ENCODE assay signal across 18 cellular contexts in genomic region chr2:26801796-26802195, GRCh38. TPM values are rescaled to one million over a fixed set of nuclear protein-coding genes. Genes with fewer than 3 reads are reported as not detected.
A peak's percentile ranks its signal among the peaks of the same experiment; 100 is the strongest.
DNase-seq lines count a peak whose midpoint lies in the region; ATAC-seq and TF ChIP-seq lines count a peak whose summit lies in the region.
"Had no signal": no experiment of that assay in that cellular context is flagged by ENCODE, and none has a peak within 500 bp of the region (broad histone marks: within the 10 kb centered on the region; RNA-seq: fewer than 3 reads in every experiment).

No MANE protein-coding gene starts in this region.

- H3K36me3 ChIP-seq in gastroesophageal sphincter = no peaks in the 10 kb centered on the region

- no peaks in the 10 kb centered on the region for H4K20me1 ChIP-seq in H9 (ENCODE audit: control insufficient read depth, insufficient read depth, insufficient read length)
- H4K20me1 ChIP-seq: BLaER1 had no signal

- H3K18ac ChIP-seq in H9 (ENCODE audit: insufficient read length, low read depth, low read length) = no peak overlapping the region

- no peak overlapping the region for H2BK15ac ChIP-seq in H9 (ENCODE audit: low read depth, low read length)

- no peak for TF ChIP-seq EP300 in gastroesophageal sphincter (IDR thresholded peaks at IDR 0.05)

- H3K27me3 Mint-ChIP-seq in activated CD4-positive, alpha-beta T cell treated with anti-CD3 and anti-CD28 coated beads, Interleukin-2, amount 10 ng/mL, durations not matched to agents 24 days and 14 days = no peaks in the 10 kb centered on the region
- H3K27me3 Mint-ChIP-seq in H9 (ENCODE audit: low read depth) (no peaks in the 10 kb centered on the region), WTC11 (ENCODE audit: low read depth) (no peaks in the 10 kb centered on the region; the same call in 1 of the 2 replicates), neural crest cell (ENCODE audit: low read depth) (no peaks in the 10 kb centered on the region)
- H3K27me3 Mint-ChIP-seq in activated T-helper 17 cell treated with anti-CD3 and anti-CD28 coated beads, Interleukin-2, amount 50 U/mL, for 72 hours = no peaks in the 10 kb centered on the region
- H3K27me3 Mint-ChIP-seq: CD4-positive, alpha-beta memory T cell; IgD-negative memory B cell had no signal

- no peak overlapping the region for H3K27ac Mint-ChIP-seq in activated CD4-positive, alpha-beta T cell treated with anti-CD3 and anti-CD28 coated beads, Interleukin-2, amount 10 ng/mL, durations not matched to agents 24 days and 14 days
- H3K27ac Mint-ChIP-seq in H9 (peak overlapping the region in 2 of 3 experiments; percentile 15 to 44; a peak in 2 of 7 replicates), WTC11 (peak overlapping the region; percentile 56), neural crest cell (ENCODE audit: unreplicated experiment) (peak overlapping the region; percentile 78)
- H3K27ac Mint-ChIP-seq in activated T-helper 17 cell treated with anti-CD3 and anti-CD28 coated beads, Interleukin-2, amount 50 U/mL, for 72 hours = no peak overlapping the region

- H3K23me2 ChIP-seq in H9 (ENCODE audit: insufficient read length, low read depth, low read length, poor library complexity, severe bottlenecking) = no peaks in the 10 kb centered on the region

- no peak overlapping the region for H2BK120ac ChIP-seq in H9 (ENCODE audit: low read depth, low read length, poor library complexity, severe bottlenecking)

- no peak overlapping the region for H2BK12ac ChIP-seq in H9 (ENCODE audit: insufficient read length, low read depth, low read length)

- no peak overlapping the region for H3K14ac ChIP-seq in H9 (ENCODE audit: insufficient read depth, low read length)

- no peak for TF ChIP-seq POLR2A in gastroesophageal sphincter (IDR thresholded peaks at IDR 0.05)

- H4K5ac ChIP-seq in H9 (ENCODE audit: insufficient read length, low read depth, low read length) = no peak overlapping the region

- H3K27ac ChIP-seq in H9 (ENCODE audit: insufficient read length, low read depth, low read length) (no peak overlapping the region), gastroesophageal sphincter (no peak overlapping the region)
- H3K27ac ChIP-seq: BLaER1, GM23248 had no signal

- H4K91ac ChIP-seq in H9 (ENCODE audit: insufficient read length, low read depth, low read length) = no peak overlapping the region

- no peak overlapping the region for H3T11ph ChIP-seq in H9 (ENCODE audit: low read length)

- CTCF ChIA-PET in WTC11 (lab: Charles Lee) = no interaction called here

- no peak overlapping the region for H2AK5ac ChIP-seq in H9 (ENCODE audit: insufficient read length, low read length)

- no peaks in the 10 kb centered on the region for H3K79me2 ChIP-seq in H9 (ENCODE audit: insufficient read depth, low read length)

- intact Hi-C loops in activated CD4-positive, alpha-beta T cell treated with anti-CD3 and anti-CD28 coated beads, Interleukin-2, amount 10 ng/mL, durations not matched to agents 24 days and 14 days (cut with micrococcal nuclease) = no loop called here

- no peak overlapping the region for H3K9ac ChIP-seq in H9 (ENCODE audit: extremely low read depth, insufficient read length, low read length)
- H3K9ac ChIP-seq: BLaER1, GM23248 had no signal

- H3K79me1 ChIP-seq in H9 (ENCODE audit: insufficient read depth, low read depth, low read length, poor library complexity, severe bottlenecking) = no peaks in the 10 kb centered on the region

- no peak overlapping the region for H4K8ac ChIP-seq in H9 (replicated peaks; ENCODE audit: insufficient read length, low read depth, low read length)

- TF ChIP-seq CTCF in H9 (conservative IDR thresholded peaks at IDR 0.05) (no peak), WTC11 (IDR thresholded peaks at IDR 0.05) (no peak), neural crest cell (conservative IDR thresholded peaks at IDR 0.05) (no peak), gastroesophageal sphincter (IDR thresholded peaks at IDR 0.05) (no peak)

- no peak overlapping the region for H3K4me2 ChIP-seq in H9 (ENCODE audit: insufficient read depth, insufficient read length, low read length)
- H3K4me2 ChIP-seq: BLaER1 had no signal

- H3K9me3 Mint-ChIP-seq in activated CD4-positive, alpha-beta T cell treated with anti-CD3 and anti-CD28 coated beads, Interleukin-2, amount 10 ng/mL, durations not matched to agents 24 days and 14 days = no peaks in the 10 kb centered on the region
- no peaks in the 10 kb centered on the region for H3K9me3 Mint-ChIP-seq in H9
- no peaks in the 10 kb centered on the region for H3K9me3 Mint-ChIP-seq in WTC11
- H3K9me3 Mint-ChIP-seq in neural crest cell = no peaks in the 10 kb centered on the region
- no peaks in the 10 kb centered on the region for H3K9me3 Mint-ChIP-seq in activated T-helper 17 cell treated with anti-CD3 and anti-CD28 coated beads, Interleukin-2, amount 50 U/mL, for 72 hours
- H3K9me3 Mint-ChIP-seq: CD4-positive, alpha-beta memory T cell; IgD-negative memory B cell had no signal

- no peak overlapping the region for H2BK5ac ChIP-seq in H9 (ENCODE audit: insufficient read length, low read length)

- H3K4me1 ChIP-seq in H9 (ENCODE audit: insufficient read depth, low read length) (no peaks in the 10 kb centered on the region), gastroesophageal sphincter (no peaks in the 10 kb centered on the region)
- H3K4me1 ChIP-seq: BLaER1 had no signal

- no peaks in the 10 kb centered on the region for H3K9me3 ChIP-seq in H9 (ENCODE audit: control insufficient read depth, low read depth, low read length)
- H3K9me3 ChIP-seq in gastroesophageal sphincter = no peaks in the 10 kb centered on the region
- H3K9me3 ChIP-seq: BLaER1 had no signal

- POLR2A ChIA-PET in WTC11 (lab: Charles Lee) = interaction anchor here (0.6 kb wide), 1 partner anchor 39 kb away, joined by 5 read pairs; no protein-coding TSS in a partner anchor

- WGBS in H9 (ENCODE audit: extremely low coverage, insufficient read length, low lambda C conversion rate) = no CpG with 5 or more reads among the region's 7 CpGs
- WGBS in gastroesophageal sphincter (ENCODE audit: low coverage in 1 of 2), 2 donors = 86 to 93% methylated on average over 1 to 3 of the region's 7 CpGs

- DNase-seq in activated CD4-positive, alpha-beta T cell treated with anti-CD3 and anti-CD28 coated beads, Interleukin-2, amount 10 ng/mL, durations not matched to agents 24 days and 14 days = peak; percentile 53
- DNase-seq in activated CD4-positive, alpha-beta T cell treated with anti-CD3 and anti-CD28 coated beads, Interleukin-2, amount 50 U/mL, for 4 hours = no peak
- DNase-seq in H9 = no peak
- DNase-seq in WTC11 (ENCODE audit: low spot score) = no peak
- DNase-seq in neural crest cell (ENCODE audit: low read depth, low spot score) = no peak
- DNase-seq: 8988T; CD4-positive, alpha-beta memory T cell; DMS153; DMS79; GF-D8; GM23248; HCEC 1CT had no signal

- ATAC-seq in WTC11 = no peak
- ATAC-seq in gastroesophageal sphincter = no peak
- no peak for ATAC-seq in GM18498 (IDR thresholded peaks at IDR 0.05; ENCODE audit: unreplicated experiment)
- no peak for ATAC-seq in activated T-helper 17 cell treated with anti-CD3 and anti-CD28 coated beads, Interleukin-2, amount 50 U/mL, for 72 hours (replicated peaks)

- no peak overlapping the region for H3K4me3 Mint-ChIP-seq in activated CD4-positive, alpha-beta T cell treated with anti-CD3 and anti-CD28 coated beads, Interleukin-2, amount 10 ng/mL, durations not matched to agents 24 days and 14 days
- H3K4me3 Mint-ChIP-seq in H9 (no peak overlapping the region), WTC11 (no peak overlapping the region), neural crest cell (no peak overlapping the region)
- H3K4me3 Mint-ChIP-seq in activated T-helper 17 cell treated with anti-CD3 and anti-CD28 coated beads, Interleukin-2, amount 50 U/mL, for 72 hours = no peak overlapping the region
- H3K4me3 Mint-ChIP-seq: CD14-positive monocyte; CD4-positive, alpha-beta memory T cell; IgD-negative memory B cell had no signal

- H3K4me3 ChIP-seq in gastroesophageal sphincter = no peak overlapping the region
- H3K4me3 ChIP-seq: BLaER1, GM23248 had no signal

- peaks cover 25% of the 10 kb centered on the region for H3K36me3 Mint-ChIP-seq in activated CD4-positive, alpha-beta T cell treated with anti-CD3 and anti-CD28 coated beads, Interleukin-2, amount 10 ng/mL, durations not matched to agents 24 days and 14 days (ENCODE audit: low read depth)
- H3K36me3 Mint-ChIP-seq in H9 (ENCODE audit: insufficient read depth in 1 of 3, low read depth in 3 of 3) (peaks cover 16 to 34% (median 30%) of the 10 kb centered on the region in 3 experiments; a peak in 6 of 7 replicates), WTC11 (peaks cover 21% of the 10 kb centered on the region), neural crest cell (ENCODE audit: low read depth) (peaks cover 15% of the 10 kb centered on the region)
- H3K36me3 Mint-ChIP-seq in activated T-helper 17 cell treated with anti-CD3 and anti-CD28 coated beads, Interleukin-2, amount 50 U/mL, for 72 hours (ENCODE audit: low read depth) = no peaks in the 10 kb centered on the region
- H3K36me3 Mint-ChIP-seq: CD4-positive, alpha-beta memory T cell; IgD-negative memory B cell had no signal

- H3K4ac ChIP-seq in H9 (ENCODE audit: low read depth, low read length) = no peak overlapping the region

- H3K56ac ChIP-seq in H9 (ENCODE audit: insufficient read length, low read depth, low read length) = no peak overlapping the region

- H3K27me3 ChIP-seq in H9 (ENCODE audit: insufficient read depth, low read length) (no peaks in the 10 kb centered on the region), gastroesophageal sphincter (peaks cover 4% of the 10 kb centered on the region)
- H3K27me3 ChIP-seq: BLaER1 had no signal

- no peaks in the 10 kb centered on the region for H3K4me1 Mint-ChIP-seq in activated CD4-positive, alpha-beta T cell treated with anti-CD3 and anti-CD28 coated beads, Interleukin-2, amount 10 ng/mL, durations not matched to agents 24 days and 14 days
- H3K4me1 Mint-ChIP-seq in H9 (peaks cover 2 to 4% of the 10 kb centered on the region in 2 experiments), WTC11 (no peaks in the 10 kb centered on the region), neural crest cell (no peaks in the 10 kb centered on the region)
- no peaks in the 10 kb centered on the region for H3K4me1 Mint-ChIP-seq in activated T-helper 17 cell treated with anti-CD3 and anti-CD28 coated beads, Interleukin-2, amount 50 U/mL, for 72 hours
- H3K4me1 Mint-ChIP-seq: CD14-positive monocyte; CD4-positive, alpha-beta memory T cell; IgD-negative memory B cell had no signal

- no peak overlapping the region for H2BK20ac ChIP-seq in H9 (ENCODE audit: low read depth, low read length, poor library complexity, severe bottlenecking)

- H2AFZ ChIP-seq in H9 (ENCODE audit: low read length) = no peak overlapping the region
- H2AFZ ChIP-seq: GM23248 had no signal

- no peak overlapping the region for H3K23ac ChIP-seq in H9 (ENCODE audit: insufficient read length, low read depth, low read length)

RNA-seq across cellular contexts. Expression of gene CENPA, which starts 15.9 kb away (rescaled TPM):
- total RNA-seq in activated CD4-positive, alpha-beta T cell treated with anti-CD3 and anti-CD28 coated beads, Interleukin-2, amount 10 ng/mL, durations not matched to agents 24 days and 14 days = 21.8 and 23.6 TPM in 2 replicates
- 19.3 and 21.4 TPM in 2 replicates for total RNA-seq in H9 (2021)
- 37.4 to 45.6 TPM (median 40.2 TPM) in 3 replicates for total RNA-seq in WTC11 (2021)
- total RNA-seq in neural crest cell = 34.5 and 35.1 TPM in 2 replicates
- not detected for total RNA-seq in gastroesophageal sphincter
- 10 to 100 TPM; 24.3 to 36.1 TPM for total RNA-seq in activated T-helper 17 cell treated with anti-CD3 and anti-CD28 coated beads, Interleukin-2, amount 50 U/mL, for 72 hours

RNA-seq across cellular contexts. Expression of gene SLC35F6, which starts 37.7 kb away (rescaled TPM):
- 10.5 and 11.5 TPM in 2 replicates for total RNA-seq in activated CD4-positive, alpha-beta T cell treated with anti-CD3 and anti-CD28 coated beads, Interleukin-2, amount 10 ng/mL, durations not matched to agents 24 days and 14 days
- total RNA-seq in H9 (2021) = 15.7 and 16.0 TPM in 2 replicates
- total RNA-seq in WTC11 (2021) = 10.3 to 12.0 TPM (median 11.9 TPM) in 3 replicates
- 28.9 and 30.6 TPM in 2 replicates for total RNA-seq in neural crest cell
- 10 to 100 TPM; 20.2 to 47.3 (median 38.2) TPM for total RNA-seq in gastroesophageal sphincter
- 10 to 100 TPM in 1 of 2 donors, 1 to 10 TPM in 1; 8.2 to 15.0 TPM for total RNA-seq in activated T-helper 17 cell treated with anti-CD3 and anti-CD28 coated beads, Interleukin-2, amount 50 U/mL, for 72 hours

RNA-seq across cellular contexts. Expression of gene DPYSL5, which starts 46.1 kb away (rescaled TPM):
- total RNA-seq in activated CD4-positive, alpha-beta T cell treated with anti-CD3 and anti-CD28 coated beads, Interleukin-2, amount 10 ng/mL, durations not matched to agents 24 days and 14 days = not detected in 2 replicates
- 6.4 and 6.9 TPM in 2 replicates for total RNA-seq in H9 (2021)
- total RNA-seq in WTC11 (2021) = 7.6 to 12.1 TPM (median 9.2 TPM) in 3 replicates
- 201 and 203 TPM in 2 replicates for total RNA-seq in neural crest cell
- 1 to 10 TPM in 1 of 4 donors, under 1 TPM in 1, not detected in 2; 0.40 to 2.4 TPM for total RNA-seq in gastroesophageal sphincter
- total RNA-seq in activated T-helper 17 cell treated with anti-CD3 and anti-CD28 coated beads, Interleukin-2, amount 50 U/mL, for 72 hours = not detected
- total RNA-seq: CD4-positive, alpha-beta memory T cell; GM23248 had no signal

Comparison
In these comparisons a context has a peak if more than half of its experiments do, and no peak if none do; other contexts are left out.
1. H3K27ac Mint-ChIP-seq: peak in H9 (2 of 3), WTC11 (single experiment) and neural crest cell (single experiment); none in activated CD4-positive, alpha-beta T cell treated with anti-CD3 and anti-CD28 coated beads, Interleukin-2, amount 10 ng/mL, durations not matched to agents 24 days and 14 days (single experiment) and activated T-helper 17 cell treated with anti-CD3 and anti-CD28 coated beads, Interleukin-2, amount 50 U/mL, for 72 hours (single experiment).
2. RNA of gene CENPA, which starts 15.9 kb away (total RNA-seq): 37.4 to 45.6 TPM in WTC11, 24.3 to 36.1 TPM in activated T-helper 17 cell treated with anti-CD3 and anti-CD28 coated beads, Interleukin-2, amount 50 U/mL, for 72 hours, 34.5 to 35.1 TPM in neural crest cell, 21.8 to 23.6 TPM in activated CD4-positive, alpha-beta T cell treated with anti-CD3 and anti-CD28 coated beads, Interleukin-2, amount 10 ng/mL, durations not matched to agents 24 days and 14 days and 19.3 to 21.4 TPM in H9; not detected in gastroesophageal sphincter; every median in the first group is over 10 times any median in the second.
3. RNA of gene DPYSL5, which starts 46.1 kb away (total RNA-seq): 201 to 203 TPM in neural crest cell; 7.6 to 12.1 TPM in WTC11, 6.4 to 6.9 TPM in H9, 0.40 to 2.4 TPM in gastroesophageal sphincter, not detected in activated CD4-positive, alpha-beta T cell treated with anti-CD3 and anti-CD28 coated beads, Interleukin-2, amount 10 ng/mL, durations not matched to agents 24 days and 14 days and not detected in activated T-helper 17 cell treated with anti-CD3 and anti-CD28 coated beads, Interleukin-2, amount 50 U/mL, for 72 hours; every median in the first group is over 10 times any median in the second.